Comparison of ENCODE assay signal across 8 cellular contexts in the genomic region with DNA sequence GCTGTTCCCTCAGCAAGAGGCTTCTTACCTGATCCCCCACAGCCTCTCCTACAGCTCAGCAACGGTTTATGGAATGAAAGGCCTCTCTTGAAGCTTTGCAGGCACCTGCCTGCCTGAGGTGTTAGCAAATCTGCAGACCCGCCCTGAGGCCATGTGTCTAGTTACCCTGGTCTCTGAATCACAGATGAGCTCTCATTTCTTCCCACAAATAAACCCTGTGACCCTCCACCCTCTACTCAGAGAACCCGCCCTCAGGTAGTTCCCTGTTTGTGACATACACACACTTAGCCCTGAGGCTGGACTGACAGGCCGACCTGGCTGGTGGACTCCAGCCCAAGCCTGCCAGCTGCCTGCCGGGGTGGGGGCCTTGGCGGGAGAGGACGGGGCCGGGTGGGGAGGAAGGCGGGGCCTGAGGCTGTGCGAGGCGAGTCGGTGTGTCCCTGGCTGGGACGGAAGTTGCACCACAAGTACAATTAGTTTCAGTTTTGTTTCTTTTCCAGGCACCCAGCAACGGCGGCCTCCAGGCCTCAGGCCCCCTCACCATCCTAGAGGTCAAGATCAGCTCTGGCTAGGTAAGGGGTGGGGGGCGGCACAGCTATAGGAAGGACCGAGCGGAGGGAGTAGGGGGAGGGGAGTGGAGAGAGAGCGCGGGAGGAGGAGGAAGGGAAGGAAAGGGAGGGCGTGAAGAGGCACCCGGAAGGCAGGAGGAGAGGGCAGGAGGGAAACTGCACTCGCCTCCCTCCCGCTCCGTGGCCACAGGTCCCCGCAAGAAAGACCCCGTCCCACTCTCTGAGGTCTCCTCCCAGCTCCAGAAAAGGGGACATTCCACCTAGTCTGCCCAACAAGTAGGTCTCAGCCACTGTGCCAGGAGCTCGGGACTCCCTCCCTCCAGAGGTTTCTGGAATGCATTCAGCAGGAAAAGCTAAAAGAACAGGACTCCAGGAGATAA. TPM values are rescaled to one million over a fixed set of nuclear protein-coding genes. Genes with fewer than 3 reads are reported as not detected.
DNase-seq lines count a peak whose midpoint lies in the region; ATAC-seq and TF ChIP-seq lines count a peak whose summit lies in the region.

A gene with protein sequence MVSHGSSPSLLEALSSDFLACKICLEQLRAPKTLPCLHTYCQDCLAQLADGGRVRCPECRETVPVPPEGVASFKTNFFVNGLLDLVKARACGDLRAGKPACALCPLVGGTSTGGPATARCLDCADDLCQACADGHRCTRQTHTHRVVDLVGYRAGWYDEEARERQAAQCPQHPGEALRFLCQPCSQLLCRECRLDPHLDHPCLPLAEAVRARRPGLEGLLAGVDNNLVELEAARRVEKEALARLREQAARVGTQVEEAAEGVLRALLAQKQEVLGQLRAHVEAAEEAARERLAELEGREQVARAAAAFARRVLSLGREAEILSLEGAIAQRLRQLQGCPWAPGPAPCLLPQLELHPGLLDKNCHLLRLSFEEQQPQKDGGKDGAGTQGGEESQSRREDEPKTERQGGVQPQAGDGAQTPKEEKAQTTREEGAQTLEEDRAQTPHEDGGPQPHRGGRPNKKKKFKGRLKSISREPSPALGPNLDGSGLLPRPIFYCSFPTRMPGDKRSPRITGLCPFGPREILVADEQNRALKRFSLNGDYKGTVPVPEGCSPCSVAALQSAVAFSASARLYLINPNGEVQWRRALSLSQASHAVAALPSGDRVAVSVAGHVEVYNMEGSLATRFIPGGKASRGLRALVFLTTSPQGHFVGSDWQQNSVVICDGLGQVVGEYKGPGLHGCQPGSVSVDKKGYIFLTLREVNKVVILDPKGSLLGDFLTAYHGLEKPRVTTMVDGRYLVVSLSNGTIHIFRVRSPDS (plus strand): TSS at position 482 of the 949 bp plus-strand sequence. CDS start 1,832 bp downstream, outside the sequence.

- TF ChIP-seq CTCF in activated B cell treated with CpG ODN at 0.5 μM for 24 hours (IDR thresholded peaks at IDR 0.05) (no peak), cardiac fibroblast (IDR thresholded peaks at IDR 0.05; ENCODE audit: low read depth, low read length) (no peak)

- CTCF ChIA-PET in activated B cell treated with CpG ODN at 0.5 μM for 24 hours (lab: Charles Lee): interaction anchor here (1.0 to 2.3 kb wide), 5 partner anchors 8 to 286 kb away, joined by 3 to 6 read pairs (median 4); no protein-coding TSS in a partner anchor

- H3K4me3 Mint-ChIP-seq in activated B cell treated with CpG ODN at 0.5 μM for 24 hours: peak within 1 kb of the TSS; percentile 99

- no peaks in the 10 kb centered on the region for H3K27me3 Mint-ChIP-seq in activated B cell treated with CpG ODN at 0.5 μM for 24 hours

- H3K4me3 ChIP-seq in cardiac fibroblast (replicated peaks in 1 of 2; ENCODE audit: low read depth in 2 of 2, low read length in 2 of 2): peak within 1 kb of the TSS; percentile 62 to 83

- peak; percentile 74 for TF ChIP-seq POLR2A in GM18505 (IDR thresholded peaks at IDR 0.05; ENCODE audit: borderline replicate concordance, extremely low read depth, insufficient read depth, insufficient read length)

- POLR2A ChIA-PET in activated B cell treated with CpG ODN at 0.5 μM for 24 hours (lab: Charles Lee): interaction anchor here (0.5 to 2.0 kb wide), 17 partner anchors 10 to 810 kb away, joined by 3 to 18 read pairs (median 4); partner anchors contain the start of genes NAT16, SRRT, TSC22D4 and UFSP1

- peaks cover 25% of the 10 kb centered on the region for H3K36me3 Mint-ChIP-seq in activated B cell treated with CpG ODN at 0.5 μM for 24 hours (ENCODE audit: low read depth)

- DNase-seq in NCI-H2107 (lab: John Stamatoyannopoulos, UW) (peak; percentile 77), activated B cell treated with CpG ODN at 0.5 μM for 24 hours (peak; percentile 69), cardiac fibroblast (ENCODE audit: low read depth in 2 of 2) (peak; percentile 79 to 87), islet precursor cell (peak; percentile 99), NCI-H345 treated with DMSO at 0.1 percent for 48 hours (lab: John Stamatoyannopoulos, UW; ENCODE audit: unreplicated experiment) (no peak)
- DNase-seq in stimulated activated CD4-positive, alpha-beta T cell treated with anti-CD3 and anti-CD28 coated beads, Interleukin-15, amount 100 ng/mL, for 1 hour (ENCODE audit: low read depth in 1 of 2, low spot score in 1 of 2): peak; percentile 52

- peak; percentile 76 for ATAC-seq in GM18505 (IDR thresholded peaks at IDR 0.05; ENCODE audit: unreplicated experiment)
- ATAC-seq in HG02938 (IDR thresholded peaks at IDR 0.05; ENCODE audit: unreplicated experiment): peak; percentile 77
- peak; percentile 99 for ATAC-seq in activated B cell treated with CpG ODN at 0.5 μM for 24 hours (ENCODE audit: low read depth)

- H3K4me1 Mint-ChIP-seq in activated B cell treated with CpG ODN at 0.5 μM for 24 hours: peaks cover 24% of the 10 kb centered on the region

- H3K9me3 Mint-ChIP-seq in activated B cell treated with CpG ODN at 0.5 μM for 24 hours: no peaks in the 10 kb centered on the region

- intact Hi-C loops in activated B cell treated with CpG ODN at 0.5 μM for 24 hours (cut with micrococcal nuclease): loop anchor here (1.0 to 5.0 kb wide), 3 partner anchors 8 to 107 kb away; no protein-coding TSS in a partner anchor

- H3K27ac Mint-ChIP-seq in activated B cell treated with CpG ODN at 0.5 μM for 24 hours: peak within 1 kb of the TSS; percentile 97

RNA-seq across cellular contexts. Expression of the gene that starts here (rescaled TPM):
- total RNA-seq in activated B cell treated with CpG ODN at 0.5 μM for 24 hours: 53.0 and 57.5 TPM in 2 replicates
